Comparison of ENCODE assay signal across 8 cellular contexts in the genomic region with DNA sequence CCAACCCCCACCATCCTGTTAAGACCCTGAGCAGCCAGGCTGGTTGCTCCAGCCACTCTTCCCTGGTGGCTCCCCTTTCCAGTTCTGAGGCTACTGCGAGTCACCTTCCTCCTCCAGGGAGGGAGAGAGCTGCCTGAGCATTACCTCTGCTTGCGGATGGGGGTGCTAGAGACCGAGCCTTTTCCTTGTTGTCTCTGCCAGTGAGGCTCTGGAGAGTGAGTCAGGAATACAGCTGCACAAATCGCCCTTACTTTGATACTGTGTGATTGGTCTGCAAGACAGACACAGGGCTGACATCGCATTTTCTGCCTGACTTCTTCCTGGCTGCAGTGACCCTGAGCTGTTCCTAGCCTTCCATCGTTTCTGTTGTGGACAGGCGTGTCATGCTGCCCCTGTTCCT. TPM values are rescaled to one million over a fixed set of nuclear protein-coding genes. Genes with fewer than 3 reads are reported as not detected.
DNase-seq lines count a peak whose midpoint lies in the region; ATAC-seq and TF ChIP-seq lines count a peak whose summit lies in the region.

No MANE protein-coding gene starts in this region.

- POLR2A ChIA-PET in AG04450 (lab: Yijun Ruan, JAX): interaction anchor here (0.8 to 1.2 kb wide), 4 partner anchors 25 to 409 kb away, joined by 3 read pairs; a partner anchor contains a TSS

- CTCF ChIA-PET in AG04450 (lab: Charles Lee): interaction anchor here (0.5 to 4.9 kb wide), 35 partner anchors 8 to 1210 kb away, joined by 3 to 59 read pairs (median 4); no protein-coding TSS in a partner anchor

- H3K27me3 ChIP-seq in AG04450 (ENCODE audit: control insufficient read depth, insufficient read depth, low read length) (no peaks in the 10 kb centered on the region), sigmoid colon (no peaks in the 10 kb centered on the region)

- 15 to 63% methylated on average over 7 of the region's 7 CpGs for WGBS in sigmoid colon, 2 donors

- no peak for ATAC-seq in HG03175 (IDR thresholded peaks at IDR 0.05; ENCODE audit: unreplicated experiment)
- no peak for ATAC-seq in HG03196 (IDR thresholded peaks at IDR 0.05; ENCODE audit: unreplicated experiment)

- TF ChIP-seq POLR2A in sigmoid colon (IDR thresholded peaks at IDR 0.05): no peak

- peak; percentile 87 for DNase-seq in AG04450 (ENCODE audit: low read depth, low spot score)
- DNase-seq in M059J (ENCODE audit: low read depth): peak; percentile 92
- DNase-seq in astrocyte of the cerebellum (ENCODE audit: low read depth): peak; percentile 78
- peak; percentile 31 to 47 for DNase-seq in hippocampal formation (lab: John Stamatoyannopoulos, UW)
- DNase-seq in sigmoid colon: peak; percentile 54
- no peak for DNase-seq in NCI-H345 treated with DMSO at 0.1 percent for 48 hours (lab: John Stamatoyannopoulos, UW; ENCODE audit: unreplicated experiment)

- TF ChIP-seq EP300 in sigmoid colon (IDR thresholded peaks at IDR 0.05): no peak

- intact Hi-C loops in sigmoid colon (cut with DNase I): no loop called here

- no peaks in the 10 kb centered on the region for H3K36me3 ChIP-seq in sigmoid colon

- in situ Hi-C loops in astrocyte of the cerebellum (cut with HindIII; ENCODE audit: low sequenced_read_pairs): no loop called here

- peak overlapping the region; percentile 65 for H3K27ac ChIP-seq in AG04450 (ENCODE audit: low read depth, low read length)
- H3K27ac ChIP-seq in sigmoid colon: no peak overlapping the region

- no peak overlapping the region for H3K4me3 ChIP-seq in AG04450 (ENCODE audit: low read depth, low read length)
- no peak overlapping the region for H3K4me3 ChIP-seq in astrocyte of the cerebellum (ENCODE audit: low read depth, low read length)
- no peak overlapping the region for H3K4me3 ChIP-seq in sigmoid colon

- TF ChIP-seq CTCF in AG04450 (IDR thresholded peaks at IDR 0.05; ENCODE audit: low read depth, low read length) (peak; percentile 95), astrocyte of the cerebellum (IDR thresholded peaks at IDR 0.05; ENCODE audit: low read depth, low read length, missing control alignments) (peak; percentile 92), sigmoid colon (IDR thresholded peaks at IDR 0.05) (peak in 1 of 4 experiments; percentile 53)

- H3K9me3 ChIP-seq in AG04450 (ENCODE audit: control insufficient read depth, insufficient read depth, low read length) (no peaks in the 10 kb centered on the region), sigmoid colon (no peaks in the 10 kb centered on the region)

- H3K4me1 ChIP-seq in sigmoid colon: no peaks in the 10 kb centered on the region

RNA-seq across cellular contexts. Expression of a gene that starts 41.2 kb away (rescaled TPM):
- polyA plus RNA-seq in AG04450 (2011; rRNA removed): 16.0 and 16.8 TPM in 2 replicates
- polyA minus RNA-seq in AG04450 (2011; rRNA and poly(A)+ RNA removed): 10.6 and 17.5 TPM in 2 replicates
- total RNA-seq in M059J (2014; rRNA removed; shearing (Covaris generic)): 22.4 and 22.8 TPM in 2 replicates
- total RNA-seq in sigmoid colon: 10 to 100 TPM in 3 of 4 donors, 1 to 10 TPM in 1; 8.7 to 21.0 (median 11.5) TPM
- polyA plus RNA-seq in sigmoid colon: 1 to 10 TPM; 6.9 to 9.6 (median 7.3) TPM
